8 cellular contexts compared by ENCODE assay signal in genomic region chr22:22357024-22357868, GRCh38.
DNase-seq lines count a peak whose midpoint lies in the region; ATAC-seq and TF ChIP-seq lines count a peak whose summit lies in the region.

No MANE protein-coding gene starts in this region.

- in situ Hi-C loops in KBM-7 (cut with MboI; ENCODE audit: low pct_unique_long_range_greater_than_20kb, low sequenced_read_pairs), result no loop called here

- ATAC-seq in CD4-positive, CD25-positive, alpha-beta regulatory T cell (ENCODE audit: low read depth in 2 of 2), result peak; percentile 66 to 74
- ATAC-seq in GM19455 (IDR thresholded peaks at IDR 0.05; ENCODE audit: unreplicated experiment), result peak; percentile 80

- no peaks in the 10 kb centered on the region for H3K36me3 Mint-ChIP-seq in CD4-positive, CD25-positive, alpha-beta regulatory T cell
- H3K36me3 Mint-ChIP-seq in neural progenitor cell, result no peaks in the 10 kb centered on the region

- no peaks in the 10 kb centered on the region for H3K36me3 ChIP-seq in CD4-positive, CD25-positive, alpha-beta regulatory T cell (ENCODE audit: control insufficient read depth, insufficient read depth, low read length)
- H3K36me3 ChIP-seq in OCI-LY3 (replicated peaks; ENCODE audit: low read depth, low read length) (peaks cover 4% of the 10 kb centered on the region), neural progenitor cell (no peaks in the 10 kb centered on the region)

- no peak overlapping the region for H3K27ac ChIP-seq in CD4-positive, CD25-positive, alpha-beta regulatory T cell (ENCODE audit: insufficient read depth, low read length, poor library complexity, severe bottlenecking)
- H3K27ac ChIP-seq in OCI-LY3 (ENCODE audit: low read length), result peak overlapping the region; percentile 82
- H3K27ac ChIP-seq in neural progenitor cell, result no peak overlapping the region

- peaks cover 3% of the 10 kb centered on the region for H3K4me1 ChIP-seq in CD4-positive, CD25-positive, alpha-beta regulatory T cell (ENCODE audit: control insufficient read depth, insufficient read depth, low read length, poor library complexity, severe bottlenecking)
- H3K4me1 ChIP-seq in OCI-LY3 (ENCODE audit: low read length) (peaks cover 56% of the 10 kb centered on the region), neural progenitor cell (no peaks in the 10 kb centered on the region)

- H4K20me1 ChIP-seq in OCI-LY3 (ENCODE audit: insufficient read depth, low read length) (no peaks in the 10 kb centered on the region), neural progenitor cell (ENCODE audit: low read depth) (no peaks in the 10 kb centered on the region)

- H3K4me2 ChIP-seq in OCI-LY3 (ENCODE audit: low read length) (peak overlapping the region; percentile 84), neural progenitor cell (peak overlapping the region; percentile 49)

- peaks cover 44% of the 10 kb centered on the region for H3K27me3 Mint-ChIP-seq in CD4-positive, CD25-positive, alpha-beta regulatory T cell
- peaks cover 5% of the 10 kb centered on the region for H3K27me3 Mint-ChIP-seq in neural progenitor cell (ENCODE audit: insufficient read depth, low read depth)

- H2AFZ ChIP-seq in OCI-LY3 (ENCODE audit: low read depth, low read length) (no peak overlapping the region), neural progenitor cell (replicated peaks) (peak overlapping the region; percentile 81)

- H3K4me3 Mint-ChIP-seq in CD4-positive, CD25-positive, alpha-beta regulatory T cell, result no peak overlapping the region
- H3K4me3 Mint-ChIP-seq in neural progenitor cell, result peak overlapping the region; percentile 57

- H3K4me1 Mint-ChIP-seq in CD4-positive, CD25-positive, alpha-beta regulatory T cell, result peaks cover 0 to 6% (median 6%) of the 10 kb centered on the region in 4 donors
- H3K4me1 Mint-ChIP-seq in neural progenitor cell, result peaks cover 9% of the 10 kb centered on the region

- peak overlapping the region; percentile 80 for H3K9ac ChIP-seq in OCI-LY3 (ENCODE audit: low read length)
- no peak overlapping the region for H3K9ac ChIP-seq in neural progenitor cell

- peaks cover 2% of the 10 kb centered on the region for H3K27me3 ChIP-seq in CD4-positive, CD25-positive, alpha-beta regulatory T cell (ENCODE audit: control insufficient read depth, insufficient read depth, low read length)
- 0 out of 2 replicates have a peak, but pooled peaks cover 5% of the 10 kb centered on the region for H3K27me3 ChIP-seq in OCI-LY3 (ENCODE audit: low read depth, low read length)
- peaks cover 96% of the 10 kb centered on the region for H3K27me3 ChIP-seq in neural progenitor cell

- no peak overlapping the region for H3K4me3 ChIP-seq in CD4-positive, CD25-positive, alpha-beta regulatory T cell (ENCODE audit: low read depth, low read length)
- H3K4me3 ChIP-seq in OCI-LY3 (ENCODE audit: low read length), result peak overlapping the region; percentile 68
- H3K4me3 ChIP-seq in fibroblast of mammary gland (ENCODE audit: control insufficient read depth, low read depth, low read length), result no peak overlapping the region
- no peak overlapping the region for H3K4me3 ChIP-seq in neural progenitor cell

- peak; percentile 37 to 74 (median 45) for DNase-seq in CD4-positive, CD25-positive, alpha-beta regulatory T cell
- DNase-seq in KBM-7 (peak; percentile 63), activated T-cell treated with anti-CD3 and anti-CD28 coated beads for 4 hours (peak; percentile 56), fibroblast of mammary gland (ENCODE audit: low read depth) (peak; percentile 70), neural progenitor cell (ENCODE audit: low spot score) (peak; percentile 91), superior temporal gyrus (ENCODE audit: extremely low spot score) (peak; percentile 87)

- H3K27ac Mint-ChIP-seq in CD4-positive, CD25-positive, alpha-beta regulatory T cell, result no peak overlapping the region
- no peak overlapping the region for H3K27ac Mint-ChIP-seq in neural progenitor cell

- TF ChIP-seq CTCF in OCI-LY3 (IDR thresholded peaks at IDR 0.05; ENCODE audit: low read depth, low read length) (peak; percentile 79), fibroblast of mammary gland (conservative IDR thresholded peaks at IDR 0.05; ENCODE audit: control insufficient read depth, insufficient read depth, low read depth, low read length) (peak; percentile 69), neural progenitor cell (IDR thresholded peaks at IDR 0.05) (peak; percentile 74)

- H3K79me2 ChIP-seq in OCI-LY3 (ENCODE audit: low read length) (peaks cover 6% of the 10 kb centered on the region), neural progenitor cell (ENCODE audit: low read depth) (no peaks in the 10 kb centered on the region)

- no peaks in the 10 kb centered on the region for H3K9me3 ChIP-seq in CD4-positive, CD25-positive, alpha-beta regulatory T cell (ENCODE audit: control insufficient read depth in 2 of 2, low read length in 2 of 2)
- H3K9me3 ChIP-seq in OCI-LY3 (ENCODE audit: insufficient read depth, low read length) (no peaks in the 10 kb centered on the region), neural progenitor cell (ENCODE audit: low read depth) (no peaks in the 10 kb centered on the region)

- no peaks in the 10 kb centered on the region for H3K9me3 Mint-ChIP-seq in CD4-positive, CD25-positive, alpha-beta regulatory T cell
- no peaks in the 10 kb centered on the region for H3K9me3 Mint-ChIP-seq in neural progenitor cell

- H3F3A ChIP-seq in neural progenitor cell (ENCODE audit: low read depth), result no peaks in the 10 kb centered on the region
